ENCODE assay signal across 10 cellular contexts in genomic region chr22:36376265-36376664, GRCh38. TPM values are rescaled to one million over a fixed set of nuclear protein-coding genes. Genes with fewer than 3 reads are reported as not detected.
DNase-seq lines count a peak whose midpoint lies in the region; ATAC-seq and TF ChIP-seq lines count a peak whose summit lies in the region.
"Had no signal": no experiment of that assay in that cellular context is flagged by ENCODE, and none has a peak within 500 bp of the region (broad histone marks: within the 10 kb centered on the region; RNA-seq: fewer than 3 reads in every experiment).

No MANE protein-coding gene starts in this region.

- H3K27ac Mint-ChIP-seq in activated naive CD8-positive, alpha-beta T cell: peak overlapping the region; percentile 97
- H3K27ac Mint-ChIP-seq in naive thymus-derived CD4-positive, alpha-beta T cell: peak overlapping the region; percentile 95 to 100 (median 98)
- H3K27ac Mint-ChIP-seq: dendritic cell treated with granulocyte-macrophage colony-stimulating factor and Interleukin-4, amounts not matched to agents 40 ng/mL and 50 ng/mL, for 4 days had no signal

- H3K4me1 Mint-ChIP-seq in activated naive CD8-positive, alpha-beta T cell (ENCODE audit: low read depth): peaks cover 94% of the 10 kb centered on the region
- H3K4me1 Mint-ChIP-seq in naive thymus-derived CD4-positive, alpha-beta T cell: peaks cover 62 to 97% (median 91%) of the 10 kb centered on the region in 7 donors

- no peaks in the 10 kb centered on the region for H3K9me3 Mint-ChIP-seq in activated naive CD8-positive, alpha-beta T cell (ENCODE audit: low read depth)
- H3K9me3 Mint-ChIP-seq in naive thymus-derived CD4-positive, alpha-beta T cell: no peaks in the 10 kb centered on the region
- H3K9me3 Mint-ChIP-seq: dendritic cell treated with granulocyte-macrophage colony-stimulating factor and Interleukin-4, amounts not matched to agents 40 ng/mL and 50 ng/mL, for 4 days had no signal

- no peak for DNase-seq in heart right ventricle
- no peak for DNase-seq in left cardiac atrium
- DNase-seq in naive thymus-derived CD4-positive, alpha-beta T cell: no peak
- DNase-seq in upper lobe of left lung: no peak
- no peak for DNase-seq in DMS 273 (lab: John Stamatoyannopoulos, UW; ENCODE audit: unreplicated experiment)
- DNase-seq in NCI-H1417 treated with DMSO at 0.1 percent for 48 hours (lab: John Stamatoyannopoulos, UW): no peak
- DNase-seq: C1 segment of cervical spinal cord had no signal

- TF ChIP-seq CTCF in heart right ventricle (IDR thresholded peaks at IDR 0.05) (no peak), upper lobe of left lung (IDR thresholded peaks at IDR 0.05) (no peak)

- H3K27me3 ChIP-seq in heart right ventricle (no peaks in the 10 kb centered on the region), upper lobe of left lung (no peaks in the 10 kb centered on the region)
- H3K27me3 ChIP-seq in naive thymus-derived CD4-positive, alpha-beta T cell (ENCODE audit: control insufficient read depth in 2 of 2, insufficient read depth in 2 of 2, low read length in 2 of 2): no peaks in the 10 kb centered on the region

- 83 to 86% methylated on average over 3 of the region's 3 CpGs for WGBS in heart right ventricle, 2 donors
- 73 to 82% methylated on average over 3 of the region's 3 CpGs for WGBS in upper lobe of left lung, 2 donors

- H3K27ac ChIP-seq in heart right ventricle (peak overlapping the region in 8 of 10 donors; percentile 1 to 87 (median 64)), upper lobe of left lung (peak overlapping the region; percentile 81 to 95 (median 90))
- H3K27ac ChIP-seq in naive thymus-derived CD4-positive, alpha-beta T cell (ENCODE audit: low read depth, low read length): peak overlapping the region; percentile 80

- ATAC-seq in heart right ventricle (no peak), left cardiac atrium (no peak), upper lobe of left lung (ENCODE audit: low FRiP score in 2 of 2) (no peak), HG03571 (IDR thresholded peaks at IDR 0.05; ENCODE audit: unreplicated experiment) (no peak)
- ATAC-seq in naive thymus-derived CD4-positive, alpha-beta T cell: no peak

- intact Hi-C loops in heart right ventricle (cut with DNase I): loop anchor here in 1 of 10 donors (10.0 kb wide), 1 partner anchor 51 kb away; no protein-coding TSS in a partner anchor
- intact Hi-C loops in left cardiac atrium (cut with DNase I): no loop called here
- intact Hi-C loops in naive thymus-derived CD4-positive, alpha-beta T cell (cut with micrococcal nuclease): loop anchor here in 1 of 2 donors (2.0 kb wide), 1 partner anchor 41 kb away; no protein-coding TSS in a partner anchor

- H3K4me3 ChIP-seq in heart right ventricle (no peak overlapping the region), upper lobe of left lung (peak overlapping the region in 1 of 4 donors; percentile 7)
- peak overlapping the region; percentile 37 for H3K4me3 ChIP-seq in naive thymus-derived CD4-positive, alpha-beta T cell (ENCODE audit: low read length)

- POLR2A ChIA-PET in naive thymus-derived CD4-positive, alpha-beta T cell (lab: Charles Lee): interaction anchor here (0.7 to 47.8 kb wide), 8 partner anchors 5 to 964 kb away, joined by 3 to 1512 read pairs (median 5); partner anchors contain the start of gene MYH9

- TF ChIP-seq POLR2A in upper lobe of left lung (IDR thresholded peaks at IDR 0.05): no peak

- no peak for TF ChIP-seq EP300 in upper lobe of left lung (IDR thresholded peaks at IDR 0.05)

- H3K36me3 Mint-ChIP-seq in activated naive CD8-positive, alpha-beta T cell: peaks cover 9% of the 10 kb centered on the region
- peaks cover 0 to 55% (median 24%) of the 10 kb centered on the region in 5 donors for H3K36me3 Mint-ChIP-seq in naive thymus-derived CD4-positive, alpha-beta T cell

- no peaks in the 10 kb centered on the region for H3K27me3 Mint-ChIP-seq in activated naive CD8-positive, alpha-beta T cell
- no peaks in the 10 kb centered on the region for H3K27me3 Mint-ChIP-seq in naive thymus-derived CD4-positive, alpha-beta T cell
- H3K27me3 Mint-ChIP-seq: dendritic cell treated with granulocyte-macrophage colony-stimulating factor and Interleukin-4, amounts not matched to agents 40 ng/mL and 50 ng/mL, for 4 days had no signal

- H3K4me3 Mint-ChIP-seq in activated naive CD8-positive, alpha-beta T cell: peak overlapping the region; percentile 84
- peak overlapping the region; percentile 80 to 92 (median 88) for H3K4me3 Mint-ChIP-seq in naive thymus-derived CD4-positive, alpha-beta T cell
- H3K4me3 Mint-ChIP-seq: dendritic cell treated with granulocyte-macrophage colony-stimulating factor and Interleukin-4, amounts not matched to agents 40 ng/mL and 50 ng/mL, for 4 days had no signal

- CTCF ChIA-PET in naive thymus-derived CD4-positive, alpha-beta T cell (lab: Charles Lee): interaction anchor here (0.6 to 6.0 kb wide), 9 partner anchors 9 to 94 kb away, joined by 3 to 31 read pairs (median 6); no protein-coding TSS in a partner anchor

- peaks cover 0 to 80% (median 4%) of the 10 kb centered on the region in 9 donors for H3K36me3 ChIP-seq in heart right ventricle
- peaks cover 0 to 9% (median 5%) of the 10 kb centered on the region in 3 experiments for H3K36me3 ChIP-seq in naive thymus-derived CD4-positive, alpha-beta T cell (ENCODE audit: control insufficient read depth in 2 of 3, insufficient read depth in 3 of 3, low read length in 3 of 3)
- peaks cover 0 to 41% (median 5%) of the 10 kb centered on the region in 4 donors for H3K36me3 ChIP-seq in upper lobe of left lung

- no peaks in the 10 kb centered on the region for H3K9me3 ChIP-seq in heart right ventricle
- H3K9me3 ChIP-seq in naive thymus-derived CD4-positive, alpha-beta T cell (ENCODE audit: control insufficient read depth in 2 of 3, low read length in 3 of 3): no peaks in the 10 kb centered on the region
- no peaks in the 10 kb centered on the region for H3K9me3 ChIP-seq in upper lobe of left lung

- H3K4me1 ChIP-seq in heart right ventricle (peaks cover 60 to 100% (median 100%) of the 10 kb centered on the region in 9 donors), upper lobe of left lung (peaks cover 95 to 100% (median 99%) of the 10 kb centered on the region in 4 donors)
- peaks cover 93 to 97% of the 10 kb centered on the region in 2 donors for H3K4me1 ChIP-seq in naive thymus-derived CD4-positive, alpha-beta T cell (ENCODE audit: control insufficient read depth in 2 of 2, insufficient read depth in 2 of 2, low read length in 2 of 2)

RNA-seq across cellular contexts. Expression of gene MYH9, which starts 11.5 kb away (rescaled TPM):
- total RNA-seq in heart right ventricle: 100 to 1,000 TPM; 132 to 345 (median 189) TPM
- 100 to 1,000 TPM; 134 to 243 TPM for polyA plus RNA-seq in heart right ventricle
- total RNA-seq in left cardiac atrium: 100 to 1,000 TPM; 225 to 367 TPM
- 100 to 1,000 TPM; 650 to 900 (median 803) TPM for total RNA-seq in naive thymus-derived CD4-positive, alpha-beta T cell
- polyA plus RNA-seq in naive thymus-derived CD4-positive, alpha-beta T cell: 100 to 1,000 TPM in 1 of 2 donors, 10 to 100 TPM in 1; 95.5 to 501 TPM
- total RNA-seq in upper lobe of left lung: 100 to 1,000 TPM; 486 to 925 (median 599) TPM
